11 cellular contexts compared by ENCODE assay signal in the genomic region with DNA sequence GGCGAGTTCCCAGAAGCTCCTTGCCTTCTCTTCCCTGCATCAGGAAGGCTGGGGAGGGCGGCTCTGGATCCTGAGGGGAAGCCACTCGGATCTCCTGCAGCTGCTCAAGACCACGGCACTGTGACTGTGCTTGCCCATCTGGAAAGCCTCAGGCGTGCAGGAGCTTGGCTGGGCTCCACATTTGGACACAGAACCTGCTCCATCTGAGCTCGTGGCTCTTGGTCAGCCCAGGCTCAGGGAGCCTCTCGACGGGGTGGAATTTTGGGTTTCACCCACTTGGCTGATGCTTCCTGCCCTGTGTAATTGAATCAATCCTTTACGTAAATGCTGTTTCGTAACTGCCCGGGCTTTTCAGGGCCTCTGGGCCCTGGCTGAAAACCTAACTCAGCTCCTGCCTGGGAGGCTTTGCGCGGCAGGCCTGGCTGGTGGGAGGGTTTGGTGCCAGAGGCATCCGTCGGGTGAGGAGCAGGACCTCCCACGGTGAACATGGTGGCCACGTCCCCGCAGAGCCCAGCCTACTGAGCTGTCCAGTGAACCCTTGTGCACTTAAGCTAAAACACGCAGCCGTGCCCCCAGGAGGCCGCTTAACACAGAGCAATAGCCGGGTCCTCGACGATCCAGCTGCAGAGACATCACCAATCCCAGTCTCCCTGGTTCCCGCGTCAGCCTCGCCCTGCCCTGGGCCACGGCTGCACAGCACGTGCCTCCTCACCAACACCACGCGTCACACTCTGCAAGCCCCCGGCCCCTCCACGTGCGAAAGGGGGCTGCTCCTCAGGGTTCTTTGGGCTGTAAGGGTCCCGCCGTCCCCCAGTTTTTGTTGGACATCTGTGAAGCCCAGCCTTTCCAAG.
A peak's percentile ranks its signal among the peaks of the same experiment; 100 is the strongest.
DNase-seq lines count a peak whose midpoint lies in the region; ATAC-seq, FAIRE-seq and TF ChIP-seq lines count a peak whose summit lies in the region.
"Had no signal": no experiment of that assay in that cellular context is flagged by ENCODE, and none has a peak within 500 bp of the region (broad histone marks: within the 10 kb centered on the region; RNA-seq: fewer than 3 reads in every experiment).

No MANE protein-coding gene starts in this region.

- no peak for FAIRE-seq in GM12892 (lab: Jason Lieb, UNC)
- FAIRE-seq: TTC549 had no signal

- H3K27me3 ChIP-seq in esophagus muscularis mucosa (no peaks in the 10 kb centered on the region), muscle layer of colon (ENCODE audit: control insufficient read depth in 1 of 2, insufficient read depth in 2 of 2, low read length in 2 of 2) (no peaks in the 10 kb centered on the region), upper lobe of right lung (no peaks in the 10 kb centered on the region)
- H3K27me3 ChIP-seq: cardiac muscle cell had no signal

- TF ChIP-seq POLR2A in esophagus muscularis mucosa (IDR thresholded peaks at IDR 0.05; ENCODE audit: low read depth), result no peak
- TF ChIP-seq POLR2A in GM12892 (IDR thresholded peaks at IDR 0.05; ENCODE audit: low read depth, low read length), result no peak

- TF ChIP-seq CTCF in esophagus muscularis mucosa (IDR thresholded peaks at IDR 0.05), result no peak
- no peak for TF ChIP-seq CTCF in upper lobe of right lung (IDR thresholded peaks at IDR 0.05)
- TF ChIP-seq CTCF in GM10266 (IDR thresholded peaks at IDR 0.05; ENCODE audit: control insufficient read depth, insufficient read depth, low read depth, missing control alignments), result no peak

- peaks cover 20 to 44% (median 33%) of the 10 kb centered on the region in 4 donors for H3K4me1 ChIP-seq in esophagus muscularis mucosa
- H3K4me1 ChIP-seq in muscle layer of colon (ENCODE audit: insufficient read depth, low read length), result peaks cover 21% of the 10 kb centered on the region
- peaks cover 14% of the 10 kb centered on the region for H3K4me1 ChIP-seq in upper lobe of right lung

- no peak for TF ChIP-seq EP300 in esophagus muscularis mucosa (IDR thresholded peaks at IDR 0.05)

- H3K36me3 ChIP-seq in esophagus muscularis mucosa (no peaks in the 10 kb centered on the region), muscle layer of colon (ENCODE audit: insufficient read depth, low read length) (no peaks in the 10 kb centered on the region), upper lobe of right lung (no peaks in the 10 kb centered on the region)
- H3K36me3 ChIP-seq: cardiac muscle cell had no signal

- H3K9me3 ChIP-seq in esophagus muscularis mucosa (no peaks in the 10 kb centered on the region), muscle layer of colon (ENCODE audit: low read length) (no peaks in the 10 kb centered on the region), upper lobe of right lung (no peaks in the 10 kb centered on the region)

- peak overlapping the region; percentile 6 for H3K9ac ChIP-seq in muscle layer of colon (ENCODE audit: low read length)

- DNase-seq in SKM-1 treated with dmso at 0.1 percent for 144 hours (lab: John Stamatoyannopoulos, UW; ENCODE audit: unreplicated experiment) (peak; percentile 6), SKM-1 (lab: John Stamatoyannopoulos, UW; ENCODE audit: unreplicated experiment) (no peak), esophagus muscularis mucosa (ENCODE audit: extremely low spot score) (peak; percentile 97), upper lobe of right lung (peak; percentile 77), GM10266 (ENCODE audit: extremely low spot score) (no peak), GM12892 (ENCODE audit: insufficient read length) (no peak)
- DNase-seq: NCI-H146 had no signal

- 73% methylated on average over 28 of the region's 36 CpGs for WGBS in esophagus muscularis mucosa

- H3K27ac ChIP-seq in esophagus muscularis mucosa (replicated peaks in 1 of 4) (peak overlapping the region; percentile 70 to 80 (median 72)), muscle layer of colon (ENCODE audit: low read depth, low read length) (peak overlapping the region; percentile 91), upper lobe of right lung (peak overlapping the region; percentile 17)
- H3K27ac ChIP-seq: cardiac muscle cell had no signal

- intact Hi-C loops in esophagus muscularis mucosa (cut with DNase I), result no loop called here
- intact Hi-C loops in upper lobe of right lung (cut with DNase I), result no loop called here

- H3K4me3 ChIP-seq in esophagus muscularis mucosa (no peak overlapping the region), muscle layer of colon (ENCODE audit: low read depth in 1 of 2, low read length in 2 of 2) (no peak overlapping the region), upper lobe of right lung (no peak overlapping the region)
- H3K4me3 ChIP-seq: cardiac muscle cell had no signal

- ATAC-seq in upper lobe of right lung (peak; percentile 64), HG03520 (IDR thresholded peaks at IDR 0.05; ENCODE audit: unreplicated experiment) (no peak)

Comparison
In these comparisons a context has a peak if more than half of its experiments do, and no peak if none do; other contexts are left out.
1. DNase-seq: peak in SKM-1 treated with dmso at 0.1 percent for 144 hours (single experiment), esophagus muscularis mucosa (single experiment) and upper lobe of right lung (single experiment); none in SKM-1 (single experiment), GM10266 (single experiment) and GM12892 (single experiment).
2. H3K27ac ChIP-seq: peak in every context shown above with its lines; median percentile 91 in muscle layer of colon; 72 in esophagus muscularis mucosa; 17 in upper lobe of right lung.